In genomic region chr11:69087811-69088210, GRCh38 we compare ENCODE assay signal across 24 cellular contexts.
"Had no signal": no experiment of that assay in that cellular context is flagged by ENCODE, and none has a peak within 500 bp of the region (broad histone marks: within the 10 kb centered on the region; RNA-seq: fewer than 3 reads in every experiment).

No MANE protein-coding gene starts in this region.

- H3K4me3 ChIP-seq: hepatocyte, mucosa of descending colon, smooth muscle cell, stomach had no signal

- H3K27ac ChIP-seq: hepatocyte, WERI-Rb-1 had no signal

- H3K9me3 Mint-ChIP-seq: activated CD4-positive, alpha-beta T cell treated with anti-CD3 and anti-CD28 coated beads, Interleukin-2, amount 10 ng/mL, durations not matched to agents 7 days and 5 days; activated CD8-positive, alpha-beta T cell treated with anti-CD3 and anti-CD28 coated beads for 36 hours; activated naive CD8-positive, alpha-beta T cell treated with anti-CD3 and anti-CD28 coated beads for 36 hours; immature natural killer cell; nephron progenitor cell; stimulated activated memory B cell treated with anti-CD40 and anti-IgM and Interleukin-4, amounts not matched to agents 10 μg/mL and 1 μg/mL and 100 μg/mL, for 72 hours; type B pancreatic cell had no signal

- H3K27ac Mint-ChIP-seq: activated CD4-positive, alpha-beta T cell treated with anti-CD3 and anti-CD28 coated beads, Interleukin-2, amount 10 ng/mL, durations not matched to agents 7 days and 5 days; activated CD8-positive, alpha-beta memory T cell treated with anti-CD3 and anti-CD28 coated beads, Interleukin-2, amount 10 ng/mL, durations not matched to agents 7 days and 5 days; activated CD8-positive, alpha-beta T cell treated with anti-CD3 and anti-CD28 coated beads for 36 hours; activated naive CD8-positive, alpha-beta T cell treated with anti-CD3 and anti-CD28 coated beads for 36 hours; endodermal cell; nephron progenitor cell; stimulated activated memory B cell treated with anti-CD40 and anti-IgM and Interleukin-4, amounts not matched to agents 10 μg/mL and 1 μg/mL and 100 μg/mL, for 72 hours; type B pancreatic cell had no signal

- DNase-seq: activated CD4-positive, alpha-beta T cell treated with anti-CD3 and anti-CD28 coated beads, Interleukin-2, amount 10 ng/mL, durations not matched to agents 7 days and 5 days; activated CD4-positive, CD25-positive, alpha-beta regulatory T cell treated with anti-CD3 and anti-CD28 coated beads, Interleukin-2, amount 50 U/mL, for 72 hours; activated CD8-positive, alpha-beta memory T cell treated with anti-CD3 and anti-CD28 coated beads, Interleukin-2, amount 10 ng/mL, durations not matched to agents 7 days and 5 days; activated CD8-positive, alpha-beta T cell treated with anti-CD3 and anti-CD28 coated beads for 36 hours; activated naive CD4-positive, alpha-beta T cell; activated naive CD8-positive, alpha-beta T cell treated with anti-CD3 and anti-CD28 coated beads for 36 hours; cortex of kidney; endodermal cell; immature natural killer cell; kidney glomerular epithelial cell; mesendoderm; mucosa of descending colon; nephron progenitor cell; occipital lobe; SK-N-SH; stimulated activated CD4-positive, alpha-beta T cell treated with anti-CD3 and anti-CD28 coated beads, Interleukin-15, amount 100 ng/mL, for 24 hours; stomach; T-helper 2 cell; WERI-Rb-1 had no signal

- H3K4me3 Mint-ChIP-seq: activated CD4-positive, alpha-beta T cell treated with anti-CD3 and anti-CD28 coated beads, Interleukin-2, amount 10 ng/mL, durations not matched to agents 7 days and 5 days; activated CD8-positive, alpha-beta memory T cell treated with anti-CD3 and anti-CD28 coated beads, Interleukin-2, amount 10 ng/mL, durations not matched to agents 7 days and 5 days; activated CD8-positive, alpha-beta T cell treated with anti-CD3 and anti-CD28 coated beads for 36 hours; activated naive CD8-positive, alpha-beta T cell treated with anti-CD3 and anti-CD28 coated beads for 36 hours; endodermal cell; immature natural killer cell; nephron progenitor cell; stimulated activated memory B cell treated with anti-CD40 and anti-IgM and Interleukin-4, amounts not matched to agents 10 μg/mL and 1 μg/mL and 100 μg/mL, for 72 hours; type B pancreatic cell had no signal

- H3K9ac ChIP-seq: SK-N-SH had no signal

- H3K27me3 ChIP-seq: hepatocyte, stomach had no signal

- FAIRE-seq: astrocyte had no signal

- H3K4me1 Mint-ChIP-seq: activated naive CD8-positive, alpha-beta T cell treated with anti-CD3 and anti-CD28 coated beads for 36 hours; endodermal cell had no signal

- H3K27me3 Mint-ChIP-seq: activated CD4-positive, alpha-beta T cell treated with anti-CD3 and anti-CD28 coated beads, Interleukin-2, amount 10 ng/mL, durations not matched to agents 7 days and 5 days; activated CD8-positive, alpha-beta memory T cell treated with anti-CD3 and anti-CD28 coated beads, Interleukin-2, amount 10 ng/mL, durations not matched to agents 7 days and 5 days; activated CD8-positive, alpha-beta T cell treated with anti-CD3 and anti-CD28 coated beads for 36 hours; activated naive CD8-positive, alpha-beta T cell treated with anti-CD3 and anti-CD28 coated beads for 36 hours; stimulated activated memory B cell treated with anti-CD40 and anti-IgM and Interleukin-4, amounts not matched to agents 10 μg/mL and 1 μg/mL and 100 μg/mL, for 72 hours; type B pancreatic cell had no signal

- H3K9me3 ChIP-seq: mucosa of descending colon, SK-N-SH, stomach had no signal
